ENCODE assay signal across 1 cellular context in genomic region chr22:46764140-46764680, GRCh38.
TF ChIP-seq lines count a peak whose summit lies in the region.

No MANE protein-coding gene starts in this region.

TF ChIP-seq in SK-N-SH, 30 proteins besides CTCF, POLR2A, EP300 and RAD21 (continued from another document):
- TF ChIP-seq, protein P1, sequence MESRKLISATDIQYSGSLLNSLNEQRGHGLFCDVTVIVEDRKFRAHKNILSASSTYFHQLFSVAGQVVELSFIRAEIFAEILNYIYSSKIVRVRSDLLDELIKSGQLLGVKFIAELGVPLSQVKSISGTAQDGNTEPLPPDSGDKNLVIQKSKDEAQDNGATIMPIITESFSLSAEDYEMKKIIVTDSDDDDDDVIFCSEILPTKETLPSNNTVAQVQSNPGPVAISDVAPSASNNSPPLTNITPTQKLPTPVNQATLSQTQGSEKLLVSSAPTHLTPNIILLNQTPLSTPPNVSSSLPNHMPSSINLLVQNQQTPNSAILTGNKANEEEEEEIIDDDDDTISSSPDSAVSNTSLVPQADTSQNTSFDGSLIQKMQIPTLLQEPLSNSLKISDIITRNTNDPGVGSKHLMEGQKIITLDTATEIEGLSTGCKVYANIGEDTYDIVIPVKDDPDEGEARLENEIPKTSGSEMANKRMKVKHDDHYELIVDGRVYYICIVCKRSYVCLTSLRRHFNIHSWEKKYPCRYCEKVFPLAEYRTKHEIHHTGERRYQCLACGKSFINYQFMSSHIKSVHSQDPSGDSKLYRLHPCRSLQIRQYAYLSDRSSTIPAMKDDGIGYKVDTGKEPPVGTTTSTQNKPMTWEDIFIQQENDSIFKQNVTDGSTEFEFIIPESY (IDR thresholded peaks at IDR 0.05; ENCODE audit: borderline replicate concordance, low read depth) = no peak
- TF ChIP-seq TEAD4 (IDR thresholded peaks at IDR 0.05; ENCODE audit: borderline replicate concordance, insufficient read depth) (no peak), GABPA (IDR thresholded peaks at IDR 0.05; ENCODE audit: low read depth) (no peak), RXRA (IDR thresholded peaks at IDR 0.05; ENCODE audit: borderline replicate concordance, low read depth) (no peak), SMC3 (IDR thresholded peaks at IDR 0.05; ENCODE audit: low read depth, low read length) (no peak), USF1 (IDR thresholded peaks at IDR 0.05; ENCODE audit: borderline replicate concordance, low read depth) (no peak), RFX5 (IDR thresholded peaks at IDR 0.05; ENCODE audit: low read length) (no peak), TCF12 (IDR thresholded peaks at IDR 0.05) (no peak)
